12 cellular contexts compared by ENCODE assay signal in the genomic region with DNA sequence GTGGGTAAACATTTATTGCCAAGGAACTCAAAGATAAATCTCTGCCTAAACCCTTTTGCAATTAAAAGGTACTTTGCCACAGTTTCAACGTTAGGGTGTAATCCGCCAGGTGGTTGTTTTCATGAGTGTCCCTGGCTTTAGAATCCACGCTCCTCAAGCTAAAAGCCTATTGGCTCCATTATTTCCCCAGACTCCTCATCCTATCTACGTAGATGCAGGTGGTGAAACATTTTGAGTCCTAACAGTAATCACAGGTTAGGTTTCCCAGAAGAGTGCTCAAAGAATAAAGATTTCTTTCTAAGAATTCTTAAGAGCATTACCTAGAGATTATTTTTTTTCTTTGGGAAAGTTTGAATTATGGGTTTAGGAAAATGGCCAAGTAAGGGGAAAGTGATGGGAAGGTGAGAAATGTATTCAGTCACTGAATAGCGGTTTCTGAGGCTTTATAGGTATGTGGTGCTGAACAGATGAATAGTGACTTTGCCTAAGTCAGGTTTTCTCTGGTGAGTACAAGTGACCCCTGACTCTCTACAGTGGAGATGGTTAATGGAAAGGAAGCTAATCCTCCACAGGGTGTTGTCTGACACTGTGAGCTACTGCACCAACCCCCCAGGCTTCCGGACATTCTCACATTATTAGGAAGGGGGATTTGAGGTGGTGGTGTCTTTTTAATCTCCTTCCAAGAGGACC.
DNase-seq lines count a peak whose midpoint lies in the region; ATAC-seq, FAIRE-seq and TF ChIP-seq lines count a peak whose summit lies in the region.
"Had no signal": no experiment of that assay in that cellular context is flagged by ENCODE, and none has a peak within 500 bp of the region (broad histone marks: within the 10 kb centered on the region; RNA-seq: fewer than 3 reads in every experiment).

No MANE protein-coding gene starts in this region.

- H3K27me3 ChIP-seq in esophagus (ENCODE audit: control insufficient read depth in 1 of 2, insufficient read depth in 2 of 2, low read length in 2 of 2), result no peaks in the 10 kb centered on the region
- H3K27me3 ChIP-seq: BLaER1 treated with 17β-estradiol and CSF1 and Interleukin-3, amounts not matched to agents 10 nM and 100 nM had no signal

- H3K4me3 Mint-ChIP-seq in HFFc6 (peak overlapping the region; percentile 83), progenitor cell of endocrine pancreas (ENCODE audit: low read depth) (peak overlapping the region; percentile 24)
- H3K4me3 Mint-ChIP-seq: stimulated activated naive CD8-positive, alpha-beta T cell treated with anti-CD3 and anti-CD28 coated beads, Interleukin-15, amount 100 ng/mL, for 72 hours had no signal

- no peaks in the 10 kb centered on the region for H3K36me3 ChIP-seq in esophagus (ENCODE audit: control insufficient read depth in 2 of 2, insufficient read depth in 2 of 2, low read length in 1 of 2)

- no peak for TF ChIP-seq RAD21 in A549 (conservative IDR thresholded peaks at IDR 0.05 in 1 of 2, IDR thresholded peaks at IDR 0.05 in 1 of 2)

- H3K27me3 Mint-ChIP-seq in HFFc6 (ENCODE audit: insufficient read depth) (no peaks in the 10 kb centered on the region), progenitor cell of endocrine pancreas (no peaks in the 10 kb centered on the region)

- POLR2A ChIA-PET in A549 (lab: Yijun Ruan, JAX), result interaction anchor here (0.6 to 3.2 kb wide), 7 partner anchors 10 to 1854 kb away, joined by 5 to 15 read pairs (median 9); no protein-coding TSS in a partner anchor

- H3K27ac ChIP-seq in A549, result peak overlapping the region; percentile 92 to 98
- H3K27ac ChIP-seq in esophagus (ENCODE audit: low read depth in 2 of 2, low read length in 1 of 2), result peak overlapping the region; percentile 0 to 30
- H3K27ac ChIP-seq: BLaER1 treated with 17β-estradiol and CSF1 and Interleukin-3, amounts not matched to agents 10 nM and 100 nM had no signal

- TF ChIP-seq CTCF in A549 (IDR thresholded peaks at IDR 0.05) (no peak), HFFc6 (IDR thresholded peaks at IDR 0.05) (no peak), progenitor cell of endocrine pancreas (IDR thresholded peaks at IDR 0.05; ENCODE audit: unreplicated experiment) (no peak)

- TF ChIP-seq POLR2A in A549 (IDR thresholded peaks at IDR 0.05; ENCODE audit: low read length), result no peak

- peaks cover 94% of the 10 kb centered on the region for H3K4me1 ChIP-seq in A549
- H3K4me1 ChIP-seq in esophagus (ENCODE audit: control insufficient read depth in 2 of 2, insufficient read depth in 2 of 2, low read length in 1 of 2), result no peaks in the 10 kb centered on the region

- H3K4me2 ChIP-seq in A549, result peak overlapping the region; percentile 81

- peaks cover 82% of the 10 kb centered on the region for H3K4me1 Mint-ChIP-seq in HFFc6 (ENCODE audit: low read depth)
- peaks cover 41% of the 10 kb centered on the region for H3K4me1 Mint-ChIP-seq in progenitor cell of endocrine pancreas (ENCODE audit: low read depth)
- H3K4me1 Mint-ChIP-seq: stimulated activated naive CD8-positive, alpha-beta T cell treated with anti-CD3 and anti-CD28 coated beads, Interleukin-15, amount 100 ng/mL, for 72 hours had no signal

- CTCF ChIA-PET in A549 (lab: Yijun Ruan, JAX), result interaction anchor here (0.8 to 3.1 kb wide), 8 partner anchors 8 to 85 kb away, joined by 3 to 27 read pairs (median 4); no protein-coding TSS in a partner anchor

- WGBS in A549 (ENCODE audit: missing lambda C conversion rate), result 25% methylated on average over 6 of the region's 6 CpGs
- 68 to 69% methylated on average over 6 of the region's 6 CpGs for WGBS in esophagus, 2 donors

- H3K27ac Mint-ChIP-seq in HFFc6 (peak overlapping the region; percentile 99), progenitor cell of endocrine pancreas (peak overlapping the region; percentile 74)
- H3K27ac Mint-ChIP-seq: stimulated activated naive CD8-positive, alpha-beta T cell treated with anti-CD3 and anti-CD28 coated beads, Interleukin-15, amount 100 ng/mL, for 72 hours had no signal

- no peaks in the 10 kb centered on the region for H3K9me3 Mint-ChIP-seq in HFFc6
- no peaks in the 10 kb centered on the region for H3K9me3 Mint-ChIP-seq in progenitor cell of endocrine pancreas (ENCODE audit: low read depth)
- H3K9me3 Mint-ChIP-seq: stimulated activated naive CD8-positive, alpha-beta T cell treated with anti-CD3 and anti-CD28 coated beads, Interleukin-15, amount 100 ng/mL, for 72 hours had no signal

- ATAC-seq in A549 (peak; percentile 15 to 37; a peak in 5 of 6 replicates), HG03097 (IDR thresholded peaks at IDR 0.05; ENCODE audit: low FRiP score, unreplicated experiment) (no peak)
- ATAC-seq: stimulated activated naive CD8-positive, alpha-beta T cell treated with anti-CD3 and anti-CD28 coated beads, Interleukin-15, amount 100 ng/mL, for 72 hours had no signal

- H3K4me3 ChIP-seq in A549, result peak overlapping the region; percentile 16; the same call in 2 of the 3 replicates
- no peak overlapping the region for H3K4me3 ChIP-seq in esophagus (ENCODE audit: low read depth in 1 of 2, low read length in 2 of 2)
- H3K4me3 ChIP-seq: BLaER1 treated with 17β-estradiol and CSF1 and Interleukin-3, amounts not matched to agents 10 nM and 100 nM had no signal

- no peak for TF ChIP-seq EP300 in A549 (IDR thresholded peaks at IDR 0.05)

- peaks cover 31% of the 10 kb centered on the region for H3K36me3 Mint-ChIP-seq in HFFc6 (ENCODE audit: low read depth)
- peaks cover 3% of the 10 kb centered on the region for H3K36me3 Mint-ChIP-seq in progenitor cell of endocrine pancreas (ENCODE audit: insufficient read depth)

- FAIRE-seq in A549 (lab: Jason Lieb, UNC), result peak; percentile 65

- DNase-seq in A549 (ENCODE audit: low read depth in 1 of 2, low spot score in 1 of 2), result peak in 1 of 2 experiments; percentile 53
- DNase-seq in HFFc6, result peak; percentile 21
- DNase-seq in progenitor cell of endocrine pancreas (ENCODE audit: low spot score, unreplicated experiment), result no peak
- no peak for DNase-seq in SW 1271 (lab: John Stamatoyannopoulos, UW)
- no peak for DNase-seq in activated effector memory CD4-positive, alpha-beta T cell treated with Interleukin-2 at 50 U/mL for 16 hours
- no peak for DNase-seq in NCI-H748 treated with DMSO at 0.1 percent for 48 hours (lab: John Stamatoyannopoulos, UW)
- DNase-seq: activated CD8-positive, alpha-beta memory T cell treated with anti-CD3 and anti-CD28 coated beads for 24 hours; stimulated activated CD4-positive, alpha-beta T cell treated with anti-CD3 and anti-CD28 coated beads, Interleukin-4, amount 100 ng/mL, for 1 hour; stimulated activated naive CD8-positive, alpha-beta T cell treated with anti-CD3 and anti-CD28 coated beads, Interleukin-15, amount 100 ng/mL, for 72 hours had no signal

- H3K9me3 ChIP-seq in A549, result no peaks in the 10 kb centered on the region
- H3K9me3 ChIP-seq in esophagus (ENCODE audit: control insufficient read depth in 2 of 2, insufficient read depth in 1 of 2, low read depth in 1 of 2, low read length in 1 of 2), result no peaks in the 10 kb centered on the region
- H3K9me3 ChIP-seq: BLaER1 treated with 17β-estradiol and CSF1 and Interleukin-3, amounts not matched to agents 10 nM and 100 nM had no signal

TF ChIP-seq in A549, 52 proteins besides CTCF, POLR2A, EP300 and RAD21:
- TF ChIP-seq HEYL (CRISPR knock-in tag; IDR thresholded peaks at IDR 0.05) (no peak), HOXA7 (CRISPR knock-in tag; IDR thresholded peaks at IDR 0.05) (0 out of 2 replicates have a peak, but pooled peaks have one; percentile 19), FOSB (CRISPR knock-in tag; IDR thresholded peaks at IDR 0.05) (0 out of 2 replicates have a peak, but pooled peaks have one; percentile 15), EHF (CRISPR knock-in tag; IDR thresholded peaks at IDR 0.05) (0 out of 2 replicates have a peak, but pooled peaks have one; percentile 17), SMC3 (IDR thresholded peaks at IDR 0.05) (no peak)
